In genomic region chr6:149746147-149746946, GRCh38 we compare ENCODE assay signal across 8 cellular contexts. TPM values are rescaled to one million over a fixed set of nuclear protein-coding genes. Genes with fewer than 3 reads are reported as not detected.
DNase-seq lines count a peak whose midpoint lies in the region; ATAC-seq and TF ChIP-seq lines count a peak whose summit lies in the region.

Gene NUP43 (minus strand): TSS chr6:149746529. CDS start chr6:149746495, 34 bp downstream.

- H3K4me3 ChIP-seq in trophoblast cell (ENCODE audit: low read depth, low read length), result peak within 1 kb of the TSS; percentile 84
- peak within 1 kb of the TSS; percentile 60 to 75 (median 70) for H3K4me3 ChIP-seq in transverse colon

- H3K79me1 ChIP-seq in trophoblast cell (ENCODE audit: low read length), result peaks cover 10% of the 10 kb centered on the region

- DNase-seq in GM10266 (ENCODE audit: extremely low spot score), result peak; percentile 86
- DNase-seq in NCI-H1092 (lab: John Stamatoyannopoulos, UW), result peak; percentile 93
- DNase-seq in SKM-1 treated with dmso at 0.1 percent for 144 hours (lab: John Stamatoyannopoulos, UW; ENCODE audit: unreplicated experiment), result peak; percentile 92
- peak; percentile 92 for DNase-seq in activated naive CD8-positive, alpha-beta T cell treated with anti-CD3 and anti-CD28 coated beads for 36 hours
- peak; percentile 96 for DNase-seq in Right ventricle myocardium superior
- DNase-seq in trophoblast cell, result peak; percentile 90 to 98
- DNase-seq in transverse colon, result peak; percentile 94

- no peak for TF ChIP-seq EP300 in transverse colon (IDR thresholded peaks at IDR 0.05; ENCODE audit: low read depth)

- H3K4me3 Mint-ChIP-seq in activated naive CD8-positive, alpha-beta T cell treated with anti-CD3 and anti-CD28 coated beads for 36 hours, result peak within 1 kb of the TSS; percentile 94

- no peaks in the 10 kb centered on the region for H3K9me3 Mint-ChIP-seq in activated naive CD8-positive, alpha-beta T cell treated with anti-CD3 and anti-CD28 coated beads for 36 hours

- no CpG with 5 or more reads among the region's 41 CpGs for WGBS in trophoblast cell (ENCODE audit: extremely low coverage, insufficient coverage, insufficient read length)
- 4 to 21% methylated on average over 7 to 41 of the region's 41 CpGs for WGBS in transverse colon (ENCODE audit: low coverage in 1 of 2), 2 donors

- peak within 1 kb of the TSS; percentile 57 for H2AFZ ChIP-seq in trophoblast cell (ENCODE audit: insufficient read depth, low read length, poor library complexity)

- peak within 1 kb of the TSS; percentile 78 for H3K9ac ChIP-seq in trophoblast cell (ENCODE audit: low read length)

- H3K27me3 Mint-ChIP-seq in activated naive CD8-positive, alpha-beta T cell treated with anti-CD3 and anti-CD28 coated beads for 36 hours, result no peaks in the 10 kb centered on the region

- peak within 1 kb of the TSS; percentile 84 for H4K12ac ChIP-seq in trophoblast cell (ENCODE audit: low read depth, low read length)

- H3K36me3 ChIP-seq in trophoblast cell (ENCODE audit: control insufficient read depth in 1 of 2, insufficient read depth in 2 of 2, low read length in 2 of 2) (peaks cover 16 to 18% of the 10 kb centered on the region in 2 experiments), transverse colon (peaks cover 0 to 14% (median 6%) of the 10 kb centered on the region in 4 donors)

- H3K9me3 ChIP-seq in trophoblast cell (ENCODE audit: insufficient read depth, low read depth, low read length) (no peaks in the 10 kb centered on the region), transverse colon (no peaks in the 10 kb centered on the region)

- H3K27me3 ChIP-seq in trophoblast cell (ENCODE audit: insufficient read depth, low read length), result no peaks in the 10 kb centered on the region
- no peaks in the 10 kb centered on the region for H3K27me3 ChIP-seq in transverse colon

- H4K91ac ChIP-seq in trophoblast cell (ENCODE audit: low read depth, low read length), result no peak within 1 kb of the TSS

- H2BK120ac ChIP-seq in trophoblast cell (ENCODE audit: insufficient read depth, low read length, poor library complexity), result no peak within 1 kb of the TSS

- H3K18ac ChIP-seq in trophoblast cell (ENCODE audit: low read length), result no peak within 1 kb of the TSS

- peak within 1 kb of the TSS; percentile 5 for H2BK5ac ChIP-seq in trophoblast cell (ENCODE audit: low read depth, low read length, poor library complexity)

- peak within 1 kb of the TSS; percentile 90 for H3K27ac Mint-ChIP-seq in activated naive CD8-positive, alpha-beta T cell treated with anti-CD3 and anti-CD28 coated beads for 36 hours

- H3K79me2 ChIP-seq in trophoblast cell (ENCODE audit: control insufficient read depth, insufficient read depth, low read length, poor library complexity), result peaks cover 12% of the 10 kb centered on the region

- H3K23ac ChIP-seq in trophoblast cell (ENCODE audit: low read length), result no peak within 1 kb of the TSS

- H3K4me1 Mint-ChIP-seq in activated naive CD8-positive, alpha-beta T cell treated with anti-CD3 and anti-CD28 coated beads for 36 hours, result peaks cover 23% of the 10 kb centered on the region

- no peaks in the 10 kb centered on the region for H3K4me1 ChIP-seq in trophoblast cell (ENCODE audit: control insufficient read depth in 1 of 2, insufficient read depth in 2 of 2, low read length in 2 of 2)
- peaks cover 14 to 31% (median 23%) of the 10 kb centered on the region in 4 donors for H3K4me1 ChIP-seq in transverse colon

- peak within 1 kb of the TSS; percentile 63 for H3K4me2 ChIP-seq in trophoblast cell (ENCODE audit: low read length)

- TF ChIP-seq POLR2A in transverse colon (IDR thresholded peaks at IDR 0.05), result peak; percentile 52

- ATAC-seq in HG02571 (IDR thresholded peaks at IDR 0.05; ENCODE audit: unreplicated experiment), result peak; percentile 47
- peak; percentile 77 for ATAC-seq in Right ventricle myocardium superior (ENCODE audit: poor library complexity)

- TF ChIP-seq CTCF in GM10266 (IDR thresholded peaks at IDR 0.05; ENCODE audit: control insufficient read depth, insufficient read depth, low read depth, missing control alignments), result peak; percentile 29
- peak; percentile 61 to 91 (median 70) for TF ChIP-seq CTCF in transverse colon (IDR thresholded peaks at IDR 0.05)

- H4K8ac ChIP-seq in trophoblast cell (ENCODE audit: low read depth, low read length), result peak within 1 kb of the TSS; percentile 67

- H3K27ac ChIP-seq in trophoblast cell (ENCODE audit: low read depth, low read length) (peak within 1 kb of the TSS; percentile 11), transverse colon (peak within 1 kb of the TSS; percentile 79 to 86 (median 83))

- intact Hi-C loops in Right ventricle myocardium superior (cut with DNase I) (no loop called here), transverse colon (cut with DNase I; ENCODE audit: low total_unique reads) (no loop called here)

- H2BK12ac ChIP-seq in trophoblast cell (ENCODE audit: low read length), result no peak within 1 kb of the TSS

- in situ Hi-C loops in transverse colon (cut with MboI; ENCODE audit: low pct_ligation_motif_present in 1 of 4, low pct_unique_long_range_greater_than_20kb in 1 of 4, low sequenced_read_pairs in 3 of 4), result no loop called here

- H3K4ac ChIP-seq in trophoblast cell (ENCODE audit: low read depth, low read length), result peak within 1 kb of the TSS; percentile 16

- no peak within 1 kb of the TSS for H3K14ac ChIP-seq in trophoblast cell (ENCODE audit: low read length)

- H2AK5ac ChIP-seq in trophoblast cell (ENCODE audit: low read length), result no peak within 1 kb of the TSS

- peaks cover 10% of the 10 kb centered on the region for H3K36me3 Mint-ChIP-seq in activated naive CD8-positive, alpha-beta T cell treated with anti-CD3 and anti-CD28 coated beads for 36 hours

RNA-seq across cellular contexts. Expression of gene NUP43, which starts in this region (rescaled TPM):
- 10 to 100 TPM; 83.8 TPM for total RNA-seq in activated naive CD8-positive, alpha-beta T cell treated with anti-CD3 and anti-CD28 coated beads for 36 hours
- total RNA-seq in Right ventricle myocardium superior (29.3 TPM), transverse colon (10 to 100 TPM; 14.7 to 54.3 (median 29.3) TPM)
- 24.0 and 24.7 TPM in 2 replicates for polyA plus RNA-seq in trophoblast cell (2013)

Comparison
In these comparisons a context has a peak if more than half of its experiments do, and no peak if none do; other contexts are left out.
1. Peak in every context shown above with its lines: DNase-seq, ATAC-seq, H3K4me3 ChIP-seq and H3K27ac ChIP-seq.